ENCODE assay signal across 22 cellular contexts in genomic region chr17:3773966-3774365, GRCh38. TPM values are rescaled to one million over a fixed set of nuclear protein-coding genes. Genes with fewer than 3 reads are reported as not detected.
"Had no signal": no experiment of that assay in that cellular context is flagged by ENCODE, and none has a peak within 500 bp of the region (broad histone marks: within the 10 kb centered on the region; RNA-seq: fewer than 3 reads in every experiment).

No MANE protein-coding gene starts in this region.

- H3K9me3 ChIP-seq: esophagus squamous epithelium, lower lobe of right lung, neutrophil, right atrium auricular region, testis, tibial artery had no signal

- FAIRE-seq: endometrium, frontal cortex had no signal

- H3K9ac ChIP-seq: parathyroid adenoma had no signal

- ATAC-seq: effector memory CD8-positive, alpha-beta T cell; left ventricle myocardium superior; lower lobe of right lung; natural killer cell; sciatic nerve; stimulated activated memory B cell treated with anti-CD40 and anti-IgM and Interleukin-4, amounts not matched to agents 10 μg/mL and 1 μg/mL and 100 μg/mL, for 72 hours; stimulated activated naive CD8-positive, alpha-beta T cell treated with anti-CD3 and anti-CD28 coated beads, Interleukin-15, Interleukin-2, amounts not matched to agents 100 U/mL and 50 U/mL, for 24 hours had no signal

- H3K4me1 ChIP-seq: esophagus squamous epithelium, lower lobe of right lung, parathyroid adenoma, right atrium auricular region, testis, tibial artery had no signal

- DNase-seq: cortex of kidney; effector memory CD8-positive, alpha-beta T cell; erythroblast; esophagus squamous epithelium; hypothalamus; immature natural killer cell; islet precursor cell; left ventricle myocardium superior; lower lobe of right lung; natural killer cell; stimulated activated CD4-positive, alpha-beta T cell treated with anti-CD3 and anti-CD28 coated beads, Interleukin-4, amount 100 ng/mL, for 4 hours; stimulated activated naive CD8-positive, alpha-beta T cell treated with anti-CD3 and anti-CD28 coated beads, Interleukin-15, Interleukin-2, amounts not matched to agents 100 U/mL and 50 U/mL, for 24 hours; substantia nigra; testis; tibial artery had no signal

- H3K79me2 ChIP-seq: parathyroid adenoma had no signal

- H3K27ac ChIP-seq: esophagus squamous epithelium, lower lobe of right lung, neutrophil, parathyroid adenoma, right atrium auricular region, testis, tibial artery had no signal

- H2AFZ ChIP-seq: parathyroid adenoma had no signal

- H3K27me3 ChIP-seq: neutrophil, right atrium auricular region, testis had no signal

- H3K36me3 ChIP-seq: esophagus squamous epithelium, lower lobe of right lung, neutrophil, right atrium auricular region, tibial artery had no signal

- H3K4me3 ChIP-seq: esophagus squamous epithelium, lower lobe of right lung, right atrium auricular region, testis, tibial artery had no signal

RNA-seq across cellular contexts. Expression of gene HASPIN, which starts 50.3 kb away (rescaled TPM):
- total RNA-seq: right atrium auricular region had no signal
